In the genomic region with DNA sequence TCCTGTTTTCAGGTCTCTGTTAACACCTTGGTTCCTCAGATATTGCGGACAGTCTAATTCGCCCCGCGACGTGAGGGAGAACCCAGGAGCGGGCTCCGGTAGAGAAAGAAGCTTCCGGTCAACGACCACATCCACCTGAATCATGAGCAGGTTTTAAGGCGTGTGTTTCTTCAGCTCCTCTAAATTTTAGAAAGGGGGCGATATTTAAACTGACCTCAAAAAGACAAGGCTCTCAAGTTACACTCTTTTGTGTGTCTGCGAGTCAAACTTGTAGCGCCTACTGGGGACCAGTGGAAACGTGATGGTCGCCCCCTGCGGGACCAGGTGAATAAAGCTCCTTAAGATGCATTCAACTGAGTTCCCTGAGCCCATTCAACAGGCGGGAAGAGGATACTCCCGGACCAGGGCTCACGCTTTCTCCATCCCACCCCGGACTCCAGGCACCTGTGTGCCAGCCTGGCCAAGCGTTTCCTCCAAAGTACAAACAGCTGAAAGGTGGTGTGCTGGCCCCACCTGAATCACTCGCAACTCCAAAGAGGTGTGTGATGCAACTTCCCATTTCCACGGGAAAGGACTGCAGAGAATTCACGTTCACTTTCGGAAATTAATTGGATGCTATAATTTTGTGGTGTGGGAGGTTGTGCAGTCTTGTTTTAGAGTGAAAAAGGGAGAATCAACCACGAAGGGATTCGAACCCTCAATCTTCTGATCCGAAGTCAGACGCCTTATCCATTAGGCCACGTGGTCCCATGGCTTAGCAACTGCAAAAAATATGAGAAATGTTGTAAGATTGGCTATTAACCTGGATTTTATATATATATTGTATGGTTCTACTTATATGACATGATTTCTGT, we compare ENCODE assay signal across 1 cellular context.
TF ChIP-seq lines count a peak whose summit lies in the region.

No MANE protein-coding gene starts in this region.

TF ChIP-seq in K562, 482 proteins besides CTCF, POLR2A, EP300 and RAD21 (continued from another document and continues in another):
- TF ChIP-seq, protein P1, sequence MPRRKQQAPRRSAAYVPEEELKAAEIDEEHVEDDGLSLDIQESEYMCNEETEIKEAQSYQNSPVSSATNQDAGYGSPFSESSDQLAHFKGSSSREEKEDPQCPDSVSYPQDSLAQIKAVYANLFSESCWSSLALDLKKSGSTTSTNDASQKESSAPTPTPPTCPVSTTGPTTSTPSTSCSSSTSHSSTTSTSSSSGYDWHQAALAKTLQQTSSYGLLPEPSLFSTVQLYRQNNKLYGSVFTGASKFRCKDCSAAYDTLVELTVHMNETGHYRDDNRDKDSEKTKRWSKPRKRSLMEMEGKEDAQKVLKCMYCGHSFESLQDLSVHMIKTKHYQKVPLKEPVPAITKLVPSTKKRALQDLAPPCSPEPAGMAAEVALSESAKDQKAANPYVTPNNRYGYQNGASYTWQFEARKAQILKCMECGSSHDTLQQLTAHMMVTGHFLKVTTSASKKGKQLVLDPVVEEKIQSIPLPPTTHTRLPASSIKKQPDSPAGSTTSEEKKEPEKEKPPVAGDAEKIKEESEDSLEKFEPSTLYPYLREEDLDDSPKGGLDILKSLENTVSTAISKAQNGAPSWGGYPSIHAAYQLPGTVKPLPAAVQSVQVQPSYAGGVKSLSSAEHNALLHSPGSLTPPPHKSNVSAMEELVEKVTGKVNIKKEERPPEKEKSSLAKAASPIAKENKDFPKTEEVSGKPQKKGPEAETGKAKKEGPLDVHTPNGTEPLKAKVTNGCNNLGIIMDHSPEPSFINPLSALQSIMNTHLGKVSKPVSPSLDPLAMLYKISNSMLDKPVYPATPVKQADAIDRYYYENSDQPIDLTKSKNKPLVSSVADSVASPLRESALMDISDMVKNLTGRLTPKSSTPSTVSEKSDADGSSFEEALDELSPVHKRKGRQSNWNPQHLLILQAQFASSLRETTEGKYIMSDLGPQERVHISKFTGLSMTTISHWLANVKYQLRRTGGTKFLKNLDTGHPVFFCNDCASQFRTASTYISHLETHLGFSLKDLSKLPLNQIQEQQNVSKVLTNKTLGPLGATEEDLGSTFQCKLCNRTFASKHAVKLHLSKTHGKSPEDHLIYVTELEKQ (CRISPR knock-in tag; IDR thresholded peaks at IDR 0.05): no peak
- TF ChIP-seq MTA3 (IDR thresholded peaks at IDR 0.05; ENCODE audit: borderline replicate concordance) (peak; percentile 96), SREBF1 (IDR thresholded peaks at IDR 0.05; ENCODE audit: borderline replicate concordance, low read depth, low read length) (no peak), RUNX1 (IDR thresholded peaks at IDR 0.05; ENCODE audit: low read depth) (no peak; the same call in 1 of the 2 replicates), TCF7 (IDR thresholded peaks at IDR 0.05; ENCODE audit: borderline replicate concordance) (peak; percentile 78; the same call in 1 of the 2 replicates), YBX1 (IDR thresholded peaks at IDR 0.05) (no peak), KHSRP (IDR thresholded peaks at IDR 0.05) (no peak), NELFE (IDR thresholded peaks at IDR 0.05; ENCODE audit: insufficient read depth, insufficient read length) (no peak), RBBP5 (IDR thresholded peaks at IDR 0.05; ENCODE audit: borderline replicate concordance, insufficient read depth, low read length, poor library complexity, severe bottlenecking) (peak; percentile 80), CBX3 (IDR thresholded peaks at IDR 0.05; ENCODE audit: borderline replicate concordance in 1 of 2, low read length in 2 of 2) (peak in 1 of 2 experiments; percentile 87; a peak in 2 of 3 replicates), ZNF644 (tag; IDR thresholded peaks at IDR 0.05; ENCODE audit: low read depth) (peak; percentile 78; the same call in 1 of the 2 replicates), SMAD1 (IDR thresholded peaks at IDR 0.05; ENCODE audit: low read depth, low read length, partially characterized antibody) (no peak), TRIM24 (IDR thresholded peaks at IDR 0.05) (peak; percentile 66 to 69), SRSF9 (IDR thresholded peaks at IDR 0.05; ENCODE audit: borderline replicate concordance, low read depth, low read length) (no peak), ZEB2 (IDR thresholded peaks at IDR 0.05) (peak; percentile 98), HDAC2 (IDR thresholded peaks at IDR 0.05) (peak; percentile 93), KDM4B (IDR thresholded peaks at IDR 0.05; ENCODE audit: borderline replicate concordance in 2 of 2, low read depth in 1 of 2) (peak in 1 of 2 experiments; percentile 82; a peak in 2 of 4 replicates), FOXJ2 (tag; IDR thresholded peaks at IDR 0.05) (peak; percentile 60), TBL1XR1 (IDR thresholded peaks at IDR 0.05; ENCODE audit: low read length in 2 of 2) (peak; percentile 72 to 94), PYGO2 (tag; IDR thresholded peaks at IDR 0.05) (no peak), HMG20A (CRISPR knock-in tag; conservative IDR thresholded peaks at IDR 0.05) (no peak), CEBPG (CRISPR knock-in tag; IDR thresholded peaks at IDR 0.05) (peak; percentile 97), CEBPG (tag; conservative IDR thresholded peaks at IDR 0.05 in 1 of 2, IDR thresholded peaks at IDR 0.05 in 1 of 2) (peak; percentile 98 to 99), CHD7 (IDR thresholded peaks at IDR 0.05; ENCODE audit: low read depth, low read length) (no peak), PHB2 (IDR thresholded peaks at IDR 0.05; ENCODE audit: low read depth) (peak; percentile 52; the same call in 1 of the 2 replicates), ZNF175 (CRISPR knock-in tag; IDR thresholded peaks at IDR 0.05; ENCODE audit: low read depth) (0 out of 2 replicates have a peak, but pooled peaks have one; percentile 43), ZBTB1 (CRISPR knock-in tag; IDR thresholded peaks at IDR 0.05; ENCODE audit: borderline replicate concordance, low read depth) (no peak)
- TF ChIP-seq, protein P2, sequence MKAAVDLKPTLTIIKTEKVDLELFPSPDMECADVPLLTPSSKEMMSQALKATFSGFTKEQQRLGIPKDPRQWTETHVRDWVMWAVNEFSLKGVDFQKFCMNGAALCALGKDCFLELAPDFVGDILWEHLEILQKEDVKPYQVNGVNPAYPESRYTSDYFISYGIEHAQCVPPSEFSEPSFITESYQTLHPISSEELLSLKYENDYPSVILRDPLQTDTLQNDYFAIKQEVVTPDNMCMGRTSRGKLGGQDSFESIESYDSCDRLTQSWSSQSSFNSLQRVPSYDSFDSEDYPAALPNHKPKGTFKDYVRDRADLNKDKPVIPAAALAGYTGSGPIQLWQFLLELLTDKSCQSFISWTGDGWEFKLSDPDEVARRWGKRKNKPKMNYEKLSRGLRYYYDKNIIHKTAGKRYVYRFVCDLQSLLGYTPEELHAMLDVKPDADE (conservative IDR thresholded peaks at IDR 0.05; ENCODE audit: control insufficient read depth, low read depth, low read length): peak; percentile 48; the same call in 1 of the 2 replicates
- TF ChIP-seq, protein P3, sequence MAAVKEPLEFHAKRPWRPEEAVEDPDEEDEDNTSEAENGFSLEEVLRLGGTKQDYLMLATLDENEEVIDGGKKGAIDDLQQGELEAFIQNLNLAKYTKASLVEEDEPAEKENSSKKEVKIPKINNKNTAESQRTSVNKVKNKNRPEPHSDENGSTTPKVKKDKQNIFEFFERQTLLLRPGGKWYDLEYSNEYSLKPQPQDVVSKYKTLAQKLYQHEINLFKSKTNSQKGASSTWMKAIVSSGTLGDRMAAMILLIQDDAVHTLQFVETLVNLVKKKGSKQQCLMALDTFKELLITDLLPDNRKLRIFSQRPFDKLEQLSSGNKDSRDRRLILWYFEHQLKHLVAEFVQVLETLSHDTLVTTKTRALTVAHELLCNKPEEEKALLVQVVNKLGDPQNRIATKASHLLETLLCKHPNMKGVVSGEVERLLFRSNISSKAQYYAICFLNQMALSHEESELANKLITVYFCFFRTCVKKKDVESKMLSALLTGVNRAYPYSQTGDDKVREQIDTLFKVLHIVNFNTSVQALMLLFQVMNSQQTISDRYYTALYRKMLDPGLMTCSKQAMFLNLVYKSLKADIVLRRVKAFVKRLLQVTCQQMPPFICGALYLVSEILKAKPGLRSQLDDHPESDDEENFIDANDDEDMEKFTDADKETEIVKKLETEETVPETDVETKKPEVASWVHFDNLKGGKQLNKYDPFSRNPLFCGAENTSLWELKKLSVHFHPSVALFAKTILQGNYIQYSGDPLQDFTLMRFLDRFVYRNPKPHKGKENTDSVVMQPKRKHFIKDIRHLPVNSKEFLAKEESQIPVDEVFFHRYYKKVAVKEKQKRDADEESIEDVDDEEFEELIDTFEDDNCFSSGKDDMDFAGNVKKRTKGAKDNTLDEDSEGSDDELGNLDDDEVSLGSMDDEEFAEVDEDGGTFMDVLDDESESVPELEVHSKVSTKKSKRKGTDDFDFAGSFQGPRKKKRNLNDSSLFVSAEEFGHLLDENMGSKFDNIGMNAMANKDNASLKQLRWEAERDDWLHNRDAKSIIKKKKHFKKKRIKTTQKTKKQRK (IDR thresholded peaks at IDR 0.05; ENCODE audit: borderline replicate concordance, low read depth, low read length): no peak
- TF ChIP-seq, protein P4, sequence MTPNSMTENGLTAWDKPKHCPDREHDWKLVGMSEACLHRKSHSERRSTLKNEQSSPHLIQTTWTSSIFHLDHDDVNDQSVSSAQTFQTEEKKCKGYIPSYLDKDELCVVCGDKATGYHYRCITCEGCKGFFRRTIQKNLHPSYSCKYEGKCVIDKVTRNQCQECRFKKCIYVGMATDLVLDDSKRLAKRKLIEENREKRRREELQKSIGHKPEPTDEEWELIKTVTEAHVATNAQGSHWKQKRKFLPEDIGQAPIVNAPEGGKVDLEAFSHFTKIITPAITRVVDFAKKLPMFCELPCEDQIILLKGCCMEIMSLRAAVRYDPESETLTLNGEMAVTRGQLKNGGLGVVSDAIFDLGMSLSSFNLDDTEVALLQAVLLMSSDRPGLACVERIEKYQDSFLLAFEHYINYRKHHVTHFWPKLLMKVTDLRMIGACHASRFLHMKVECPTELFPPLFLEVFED (CRISPR knock-in tag; conservative IDR thresholded peaks at IDR 0.05): peak; percentile 72; the same call in 1 of the 2 replicates
- TF ChIP-seq, protein P5, sequence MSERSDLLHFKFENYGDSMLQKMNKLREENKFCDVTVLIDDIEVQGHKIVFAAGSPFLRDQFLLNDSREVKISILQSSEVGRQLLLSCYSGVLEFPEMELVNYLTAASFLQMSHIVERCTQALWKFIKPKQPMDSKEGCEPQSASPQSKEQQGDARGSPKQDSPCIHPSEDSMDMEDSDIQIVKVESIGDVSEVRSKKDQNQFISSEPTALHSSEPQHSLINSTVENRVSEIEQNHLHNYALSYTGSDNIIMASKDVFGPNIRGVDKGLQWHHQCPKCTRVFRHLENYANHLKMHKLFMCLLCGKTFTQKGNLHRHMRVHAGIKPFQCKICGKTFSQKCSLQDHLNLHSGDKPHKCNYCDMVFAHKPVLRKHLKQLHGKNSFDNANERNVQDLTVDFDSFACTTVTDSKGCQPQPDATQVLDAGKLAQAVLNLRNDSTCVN (CRISPR knock-in tag; IDR thresholded peaks at IDR 0.05): no peak
